8 cellular contexts compared by ENCODE assay signal in the genomic region with DNA sequence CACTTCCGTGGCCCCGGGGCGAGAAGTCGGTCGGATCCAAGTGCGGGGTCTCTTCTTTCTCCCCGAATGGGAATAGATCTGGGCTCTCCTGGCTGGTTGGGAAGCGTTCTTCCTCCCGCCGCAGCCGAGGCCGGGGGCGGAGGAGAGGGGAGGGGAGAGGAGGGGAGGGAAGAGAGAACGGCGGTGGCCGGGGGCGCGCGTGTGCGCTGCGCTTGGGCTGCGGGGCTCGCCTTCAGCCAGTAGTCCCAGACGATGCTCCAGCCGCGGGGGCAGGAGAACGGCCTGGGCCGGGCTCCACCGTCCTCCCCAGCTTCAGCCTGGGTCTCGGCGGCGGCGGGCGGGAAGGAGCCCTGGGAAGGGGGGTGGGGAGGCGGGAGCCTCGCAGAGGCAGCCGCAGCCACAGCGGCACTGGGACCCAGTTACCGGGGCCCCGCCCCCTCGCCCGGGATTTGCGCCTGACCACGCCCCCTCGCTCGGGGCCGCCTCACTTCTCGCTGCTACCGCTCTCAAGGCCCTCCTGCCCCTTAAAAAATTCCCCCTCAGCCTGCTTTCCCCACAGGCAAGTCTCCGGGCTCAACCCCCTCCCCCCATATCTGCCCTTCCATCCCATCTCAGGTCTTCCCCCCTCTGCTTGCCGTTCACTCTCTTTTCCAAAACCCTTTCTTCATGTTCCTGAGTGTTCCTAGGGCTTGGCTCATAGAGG. TPM values are rescaled to one million over a fixed set of nuclear protein-coding genes. Genes with fewer than 3 reads are reported as not detected.
DNase-seq lines count a peak whose midpoint lies in the region; ATAC-seq and TF ChIP-seq lines count a peak whose summit lies in the region.

A gene (minus strand): TSS at position 421 of the 703 bp plus-strand sequence. CDS start 802 bp downstream, outside the sequence.

- H3K9me3 Mint-ChIP-seq in activated T-cell treated with anti-CD3 and anti-CD28 coated beads, Interleukin-2, amount 50 U/mL, for 24 hours: no peaks in the 10 kb centered on the region
- peaks cover 0 to 8% (median 4%) of the 10 kb centered on the region in 7 donors for H3K9me3 Mint-ChIP-seq in naive B cell

- H3K4me3 ChIP-seq in fibroblast of mammary gland (ENCODE audit: control insufficient read depth, low read depth, low read length): peak within 1 kb of the TSS; percentile 64

- no peaks in the 10 kb centered on the region for H3K36me3 Mint-ChIP-seq in activated T-cell treated with anti-CD3 and anti-CD28 coated beads, Interleukin-2, amount 50 U/mL, for 24 hours (ENCODE audit: low read depth)
- H3K36me3 Mint-ChIP-seq in naive B cell: peaks cover 0 to 13% of the 10 kb centered on the region in 2 donors

- peak within 1 kb of the TSS; percentile 62 for H3K4me3 Mint-ChIP-seq in activated T-cell treated with anti-CD3 and anti-CD28 coated beads, Interleukin-2, amount 50 U/mL, for 24 hours
- peak within 1 kb of the TSS; percentile 74 to 87 (median 82) for H3K4me3 Mint-ChIP-seq in naive B cell

- H3K4me1 Mint-ChIP-seq in activated T-cell treated with anti-CD3 and anti-CD28 coated beads, Interleukin-2, amount 50 U/mL, for 24 hours (ENCODE audit: low read depth): no peaks in the 10 kb centered on the region
- peaks cover 6 to 10% (median 6%) of the 10 kb centered on the region in 3 donors for H3K4me1 Mint-ChIP-seq in naive B cell

- no peak for TF ChIP-seq CTCF in fibroblast of mammary gland (conservative IDR thresholded peaks at IDR 0.05; ENCODE audit: control insufficient read depth, insufficient read depth, low read depth, low read length)

- H3K27ac Mint-ChIP-seq in activated T-cell treated with anti-CD3 and anti-CD28 coated beads, Interleukin-2, amount 50 U/mL, for 24 hours: no peak within 1 kb of the TSS
- H3K27ac Mint-ChIP-seq in naive B cell: peak within 1 kb of the TSS in 2 of 6 donors; percentile 73 to 87

- no peak for ATAC-seq in activated CD4-positive, CD25-positive, alpha-beta regulatory T cell treated with anti-CD3 and anti-CD28 coated beads, Interleukin-2, amount 50 U/mL, for 24 hours
- ATAC-seq in naive B cell (ENCODE audit: low read depth in 2 of 2) (peak; percentile 56 to 63), HG03521 (IDR thresholded peaks at IDR 0.05; ENCODE audit: unreplicated experiment) (no peak)

- H3K27me3 Mint-ChIP-seq in activated T-cell treated with anti-CD3 and anti-CD28 coated beads, Interleukin-2, amount 50 U/mL, for 24 hours: peaks cover 59% of the 10 kb centered on the region
- peaks cover 33 to 60% (median 44%) of the 10 kb centered on the region in 3 donors for H3K27me3 Mint-ChIP-seq in naive B cell

- peak; percentile 38 for DNase-seq in activated CD4-positive, CD25-positive, alpha-beta regulatory T cell treated with anti-CD3 and anti-CD28 coated beads, Interleukin-2, amount 50 U/mL, for 72 hours
- DNase-seq in NCI-H524 treated with DMSO at 0.1 percent for 48 hours (lab: John Stamatoyannopoulos, UW) (peak; percentile 35), fibroblast of mammary gland (ENCODE audit: low read depth) (peak; percentile 47), naive B cell (peak; percentile 11), stromal cell of bone marrow (ENCODE audit: low read depth) (peak; percentile 24)
- peak; percentile 61 for DNase-seq in activated T-cell treated with anti-CD3 and anti-CD28 coated beads, Interleukin-2, amount 50 U/mL, for 24 hours

RNA-seq across cellular contexts. Expression of the gene that starts here (rescaled TPM):
- under 1 TPM; 0.50 to 0.95 (median 0.79) TPM for polyA plus RNA-seq in naive B cell (ENCODE audit: low read depth in 6 of 6)

Comparison
In these comparisons a context has a peak if more than half of its experiments do, and no peak if none do; other contexts are left out.
1. Peak in DNase-seq and ATAC-seq in naive B cell; RNA of the gene not detected or under 1 TPM.
2. DNase-seq: peak in every context shown above with its lines; median percentile 61 in activated T-cell treated with anti-CD3 and anti-CD28 coated beads, Interleukin-2, amount 50 U/mL, for 24 hours; 47 in fibroblast of mammary gland; 38 in activated CD4-positive, CD25-positive, alpha-beta regulatory T cell treated with anti-CD3 and anti-CD28 coated beads, Interleukin-2, amount 50 U/mL, for 72 hours; 35 in NCI-H524 treated with DMSO at 0.1 percent for 48 hours; 24 in stromal cell of bone marrow; 11 in naive B cell.